21 cellular contexts compared by ENCODE assay signal in genomic region chr5:30650311-30650710, GRCh38.
DNase-seq lines count a peak whose midpoint lies in the region; ATAC-seq, FAIRE-seq and TF ChIP-seq lines count a peak whose summit lies in the region.
"Had no signal": no experiment of that assay in that cellular context is flagged by ENCODE, and none has a peak within 500 bp of the region (broad histone marks: within the 10 kb centered on the region; RNA-seq: fewer than 3 reads in every experiment).

No MANE protein-coding gene starts in this region.

- no peak for TF ChIP-seq RAD21 in HepG2 (CRISPR knock-in tag; IDR thresholded peaks at IDR 0.05)

- no peak overlapping the region for H3K27ac ChIP-seq in Panc1 (ENCODE audit: low read length)
- H3K27ac ChIP-seq in HepG2 (ENCODE audit: extremely low read length, insufficient read depth, low read length) = no peak overlapping the region

- FAIRE-seq in HTR-8/SVneo (lab: Jason Lieb, UNC) (no peak), HepG2 (lab: Jason Lieb, UNC) (no peak), GM12891 (lab: Jason Lieb, UNC) (no peak)
- FAIRE-seq: frontal cortex, urothelium cell line had no signal

- TF ChIP-seq CTCF in Panc1 (IDR thresholded peaks at IDR 0.05) (peak; percentile 4; the same call in 1 of the 2 replicates), HepG2 (CRISPR knock-in tag; IDR thresholded peaks at IDR 0.05) (peak; percentile 13; the same call in 1 of the 2 replicates)

- H3K27me3 ChIP-seq in Panc1 (ENCODE audit: control insufficient read depth, insufficient read depth, low read length) (no peaks in the 10 kb centered on the region), HepG2 (ENCODE audit: control insufficient read depth in 1 of 2, insufficient read depth in 2 of 2, low read length in 2 of 2) (no peaks in the 10 kb centered on the region)

- TF ChIP-seq EP300 in HepG2 (IDR thresholded peaks at IDR 0.05; ENCODE audit: low read depth in 2 of 2, low read length in 2 of 2) (no peak), HepG2 (CRISPR knock-in tag; IDR thresholded peaks at IDR 0.05; ENCODE audit: borderline replicate concordance) (no peak)

- no peaks in the 10 kb centered on the region for H4K20me1 ChIP-seq in HepG2 (ENCODE audit: insufficient read depth, low read length)

- no peaks in the 10 kb centered on the region for H3K79me2 ChIP-seq in HepG2 (ENCODE audit: insufficient read depth, low read length)

- in situ Hi-C loops in ACHN (cut with HindIII; ENCODE audit: low pct_ligation_motif_present, low pct_unique_long_range_greater_than_20kb, low sequenced_read_pairs) (no loop called here), Panc1 (cut with HindIII; ENCODE audit: low pct_unique_long_range_greater_than_20kb, low sequenced_read_pairs) (no loop called here), HepG2 (cut with HindIII; ENCODE audit: extremely low pct_ligation_motif_present, low pct_unique_long_range_greater_than_20kb) (no loop called here)

- TF ChIP-seq POLR2A in HepG2 (IDR thresholded peaks at IDR 0.05; ENCODE audit: insufficient read depth in 1 of 2, low read depth in 2 of 2, low read length in 2 of 2) (no peak), GM12891 (IDR thresholded peaks at IDR 0.05; ENCODE audit: low read depth, low read length) (no peak)

- no peaks in the 10 kb centered on the region for H3K36me3 ChIP-seq in Panc1 (ENCODE audit: control insufficient read depth, insufficient read depth, low read length)
- no peaks in the 10 kb centered on the region for H3K36me3 ChIP-seq in HepG2 (replicated peaks in 1 of 2; ENCODE audit: control insufficient read depth in 1 of 2, insufficient read depth in 2 of 2, low read length in 2 of 2)

- DNase-seq in ACHN (peak; percentile 8), HTR-8/SVneo (ENCODE audit: insufficient read length, low spot score) (peak; percentile 8), Panc1 (ENCODE audit: low read depth, low spot score) (no peak), HepG2 (ENCODE audit: low spot score) (peak; percentile 1), GM12891 (ENCODE audit: insufficient read length, low spot score) (no peak), GOT3 (lab: John Stamatoyannopoulos, UW) (no peak), NCI-H1105 treated with DMSO at 0.1 percent for 48 hours (lab: John Stamatoyannopoulos, UW) (no peak)
- DNase-seq: activated CD4-positive, alpha-beta T cell treated with anti-CD3 and anti-CD28 coated beads for 48 hours; activated effector memory CD4-positive, alpha-beta T cell treated with anti-CD3 and anti-CD28 coated beads, Interleukin-2, amount 50 U/mL, for 16 hours; activated T-cell treated with anti-CD3 and anti-CD28 coated beads, Interleukin-2, amount 50 U/mL, for 1 hour; CD4-positive, CD25-positive, alpha-beta regulatory T cell; central memory CD4-positive, alpha-beta T cell; left cardiac atrium; mesenchymal stem cell; NCI-H1092; NCI-H187 treated with DMSO at 0.1 percent for 48 hours; NCI-H526; stimulated activated naive CD4-positive, alpha-beta T cell treated with Interleukin-2 at 50 U/mL for 16 hours had no signal

- intact Hi-C loops in Panc1 (cut with micrococcal nuclease; ENCODE audit: unreplicated experiment) (no loop called here), HepG2 (cut with micrococcal nuclease; ENCODE audit: unreplicated experiment) (no loop called here)

- no peak for ATAC-seq in Panc1
- no peak for ATAC-seq in HepG2
- ATAC-seq in HG02798 (IDR thresholded peaks at IDR 0.05; ENCODE audit: poor library complexity, unreplicated experiment) = no peak
- ATAC-seq: left cardiac atrium had no signal

- H3K4me3 ChIP-seq in Panc1 (ENCODE audit: low read depth in 2 of 2, low read length in 2 of 2) (no peak overlapping the region), HepG2 (replicated peaks in 1 of 3; ENCODE audit: insufficient read depth in 1 of 3, low read depth in 2 of 3, low read length in 3 of 3) (no peak overlapping the region)

- no peak overlapping the region for H3K9ac ChIP-seq in HepG2 (ENCODE audit: insufficient read depth, low read depth, low read length)

- CTCF ChIA-PET in Panc1 (lab: Charles Lee) = no interaction called here
- CTCF ChIA-PET in HepG2 (lab: Yijun Ruan, JAX; ENCODE audit: low intra/inter-chr PET ratio, low total read pairs) = interaction anchor here (0.9 kb wide), 1 partner anchor 249 kb away, joined by 4 read pairs; no protein-coding TSS in a partner anchor

- no peak overlapping the region for H2AFZ ChIP-seq in HepG2 (ENCODE audit: low read length)

- POLR2A ChIA-PET in Panc1 (lab: Charles Lee) = no interaction called here
- POLR2A ChIA-PET in HepG2 (lab: Yijun Ruan, JAX) = no interaction called here

- BruUV-seq in Panc1 (replicated peaks; lab: Mats Ljungman, UMichigan) (no TSS peak), HepG2 (replicated peaks; lab: Mats Ljungman, UMichigan) (no TSS peak)

- H3K4me1 ChIP-seq in Panc1 (ENCODE audit: control insufficient read depth, insufficient read depth, low read length) = no peaks in the 10 kb centered on the region
- no peaks in the 10 kb centered on the region for H3K4me1 ChIP-seq in HepG2 (ENCODE audit: insufficient read depth, low read length)

- no peaks in the 10 kb centered on the region for H3K9me3 ChIP-seq in Panc1 (ENCODE audit: control insufficient read depth, insufficient read depth, low read depth, low read length)
- no peaks in the 10 kb centered on the region for H3K9me3 ChIP-seq in HepG2 (ENCODE audit: low read length)

- no peak overlapping the region for H3K4me2 ChIP-seq in HepG2 (ENCODE audit: low read depth, low read length)

TF ChIP-seq in GM12891, 5 proteins besides CTCF, POLR2A, EP300 and RAD21:
- TF ChIP-seq POU2F2 (IDR thresholded peaks at IDR 0.05; ENCODE audit: low read depth, low read length) = no peak
- no peak for TF ChIP-seq POLR2AphosphoS5 (IDR thresholded peaks at IDR 0.05; ENCODE audit: low read depth, low read length)
- no peak for TF ChIP-seq SPI1 (IDR thresholded peaks at IDR 0.05; ENCODE audit: low read depth, low read length)
- TF ChIP-seq PAX5 (IDR thresholded peaks at IDR 0.05; ENCODE audit: insufficient read depth, low read length, severe bottlenecking) = no peak
- no peak for TF ChIP-seq TAF1 (IDR thresholded peaks at IDR 0.05; ENCODE audit: low read depth, low read length)

Comparison
In these comparisons a context has a peak if more than half of its experiments do, and no peak if none do; other contexts are left out.
1. DNase-seq: peak in ACHN (single experiment), HTR-8/SVneo (single experiment) and HepG2 (single experiment); none in Panc1 (single experiment), GM12891 (single experiment), GOT3 (single experiment) and NCI-H1105 treated with DMSO at 0.1 percent for 48 hours (single experiment).